8 cellular contexts compared by ENCODE assay signal in the genomic region with DNA sequence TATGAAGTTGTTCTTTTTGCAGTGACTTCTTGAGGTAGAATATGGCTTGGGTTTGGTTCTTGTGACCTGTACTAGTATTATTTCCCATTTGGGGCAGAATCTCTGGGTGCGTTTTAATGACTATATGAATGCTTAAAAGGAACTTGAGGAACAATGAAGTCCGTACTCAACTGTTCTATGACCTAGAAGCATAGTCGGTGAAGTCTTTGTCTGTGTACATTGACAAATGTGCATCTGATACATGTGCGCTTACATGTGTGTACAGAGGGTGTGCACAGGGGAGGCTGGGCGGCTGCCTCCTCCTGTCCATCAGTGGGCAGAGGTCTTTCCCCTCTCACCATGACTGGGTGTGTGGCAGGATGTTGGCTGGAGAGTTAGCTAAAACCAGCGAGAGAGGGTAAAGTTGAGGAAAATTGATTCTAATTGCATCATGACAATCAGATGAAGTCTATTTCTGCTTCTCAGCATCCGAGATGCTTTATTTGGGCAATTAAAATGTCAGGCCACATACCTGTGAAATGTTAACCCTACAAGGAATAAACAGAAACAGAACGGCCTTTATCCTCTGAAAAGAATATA. TPM values are rescaled to one million over a fixed set of nuclear protein-coding genes. Genes with fewer than 3 reads are reported as not detected.
A peak's percentile ranks its signal among the peaks of the same experiment; 100 is the strongest.
DNase-seq lines count a peak whose midpoint lies in the region; ATAC-seq, FAIRE-seq and TF ChIP-seq lines count a peak whose summit lies in the region.

No MANE protein-coding gene starts in this region.

- TF ChIP-seq CTCF in HCT116 (IDR thresholded peaks at IDR 0.05 in 2 of 3, conservative IDR thresholded peaks at IDR 0.05 in 1 of 3; ENCODE audit: borderline replicate concordance in 1 of 3, insufficient read depth in 1 of 3, low read depth in 2 of 3, low read length in 2 of 3), result no peak
- no peak for TF ChIP-seq CTCF in adrenal gland (IDR thresholded peaks at IDR 0.05)
- no peak for TF ChIP-seq CTCF in keratinocyte (optimal IDR thresholded peaks at IDR 0.05 in 1 of 3, IDR thresholded peaks at IDR 0.05 in 1 of 3, conservative IDR thresholded peaks at IDR 0.05 in 1 of 3; ENCODE audit: extremely low read depth in 1 of 3, insufficient read depth in 2 of 3, low read length in 3 of 3)
- no peak for TF ChIP-seq CTCF in GM13976 (IDR thresholded peaks at IDR 0.05; ENCODE audit: borderline replicate concordance, control extremely low read depth, extremely low read depth, insufficient read depth, missing control alignments)

- intact Hi-C loops in HCT116 (cut with micrococcal nuclease), result loop anchor here (5.0 kb wide), 4 partner anchors 277 to 1072 kb away; no protein-coding TSS in a partner anchor
- intact Hi-C loops in adrenal gland (cut with DNase I), result loop anchor here in 1 of 2 donors (10.0 kb wide), 1 partner anchor 905 kb away; no protein-coding TSS in a partner anchor

- 31 to 35% (median 35%) methylated on average over 8 of the region's 8 CpGs for WGBS in adrenal gland, 4 donors

- FAIRE-seq in keratinocyte (lab: Jason Lieb, UNC), result no peak

- RAD21 ChIA-PET in HCT116 (lab: Charles Lee; ENCODE audit: low non-redundant PET in 1 of 2, low total read pairs in 2 of 2, uncharacterized antibody in 2 of 2, unreplicated experiment in 2 of 2), result no interaction called here

- TF ChIP-seq RAD21 in HCT116 (IDR thresholded peaks at IDR 0.05; ENCODE audit: low read depth), result no peak

- peaks cover 0 to 3% of the 10 kb centered on the region in 2 donors for H3K9me3 Mint-ChIP-seq in stimulated activated naive B cell treated with anti-CD40 and anti-IgM and Interleukin-4, amounts not matched to agents 10 μg/mL and 1 μg/mL and 100 μg/mL, for 72 hours

- H3K27me3 ChIP-seq in HCT116 (ENCODE audit: insufficient read depth, low read length) (no peaks in the 10 kb centered on the region), adrenal gland (no peaks in the 10 kb centered on the region), keratinocyte (ENCODE audit: control insufficient read depth, extremely low read depth, insufficient read depth, low read length) (no peaks in the 10 kb centered on the region)

- H3K36me3 ChIP-seq in HCT116 (ENCODE audit: control insufficient read depth in 1 of 2, insufficient read depth in 2 of 2, low read length in 2 of 2) (peaks cover 0 to 10% of the 10 kb centered on the region in 2 experiments; a peak in 2 of 4 replicates), adrenal gland (replicated peaks in 1 of 2) (peaks cover 0 to 8% of the 10 kb centered on the region in 2 donors), keratinocyte (ENCODE audit: control insufficient read depth in 2 of 2, extremely low read depth in 1 of 2, insufficient read depth in 2 of 2, low read length in 2 of 2) (peaks cover 5 to 7% of the 10 kb centered on the region in 2 experiments)

- dilution Hi-C loops in keratinocyte (cut with MboI; ENCODE audit: extremely low pct_ligation_motif_present, low sequenced_read_pairs), result no loop called here

- H3K4me3 ChIP-seq in HCT116 (replicated peaks in 1 of 2; ENCODE audit: low read depth in 1 of 2, low read length in 2 of 2) (peak overlapping the region; percentile 55 to 70), adrenal gland (peak overlapping the region; percentile 10 to 83 (median 62)), keratinocyte (ENCODE audit: control insufficient read depth in 2 of 3, extremely low read depth in 1 of 3, insufficient read depth in 2 of 3, low read depth in 1 of 3, low read length in 3 of 3) (peak overlapping the region; percentile 50 to 87 (median 82))

- POLR2A ChIA-PET in HCT116 (lab: Charles Lee), result interaction anchor here (0.7 to 1.7 kb wide), 5 partner anchors 9 to 104 kb away, joined by 3 to 5 read pairs (median 5); no protein-coding TSS in a partner anchor

- H3K9ac ChIP-seq in HCT116 (ENCODE audit: low read length) (peak overlapping the region; percentile 72), keratinocyte (ENCODE audit: control insufficient read depth, extremely low read depth, insufficient read depth, low read length) (peak overlapping the region; percentile 74)

- H2AFZ ChIP-seq in HCT116 (ENCODE audit: low read depth, low read length, poor library complexity, severe bottlenecking) (no peak overlapping the region), keratinocyte (ENCODE audit: control insufficient read depth, low read length) (peak overlapping the region; percentile 76)

- no peaks in the 10 kb centered on the region for H4K20me1 ChIP-seq in HCT116 (ENCODE audit: insufficient read depth)
- H4K20me1 ChIP-seq in keratinocyte (ENCODE audit: control insufficient read depth, extremely low read depth, insufficient read depth, low read length), result no peaks in the 10 kb centered on the region

- no peak for DNase-seq in HCT116 (ENCODE audit: low read depth, low spot score)
- peak in 3 of 7 donors; percentile 15 to 27 (median 17) for DNase-seq in adrenal gland
- no peak for DNase-seq in keratinocyte (ENCODE audit: low read depth, low spot score)
- no peak for DNase-seq in stimulated activated naive B cell treated with anti-CD40 and anti-IgM and Interleukin-4, amounts not matched to agents 10 μg/mL and 1 μg/mL and 100 μg/mL, for 72 hours
- DNase-seq in GM13976 (ENCODE audit: low spot score), result no peak
- DNase-seq in activated gamma-delta T cell treated with Interleukin-2 at 50 U/mL for 16 hours, result no peak
- DNase-seq in NCI-H187 treated with DMSO at 0.1 percent for 48 hours (lab: John Stamatoyannopoulos, UW), result no peak

- TSS peak; percentile 26 for BruUV-seq in HCT116 (replicated peaks; lab: Mats Ljungman, UMichigan)

- peaks cover 88% of the 10 kb centered on the region for H3K79me2 ChIP-seq in HCT116 (ENCODE audit: insufficient read depth, low read length)
- peaks cover 68% of the 10 kb centered on the region for H3K79me2 ChIP-seq in keratinocyte (ENCODE audit: control insufficient read depth, insufficient read depth, low read length)

- no peaks in the 10 kb centered on the region for H3K9me3 ChIP-seq in HCT116 (ENCODE audit: control insufficient read depth in 1 of 2, insufficient read depth in 1 of 2, low read depth in 1 of 2, low read length in 2 of 2)
- no peaks in the 10 kb centered on the region for H3K9me3 ChIP-seq in adrenal gland (replicated peaks in 1 of 3)
- H3K9me3 ChIP-seq in keratinocyte (ENCODE audit: control insufficient read depth, low read depth, low read length), result no peaks in the 10 kb centered on the region

- peaks cover 79 to 94% of the 10 kb centered on the region in 2 donors for H3K27me3 Mint-ChIP-seq in stimulated activated naive B cell treated with anti-CD40 and anti-IgM and Interleukin-4, amounts not matched to agents 10 μg/mL and 1 μg/mL and 100 μg/mL, for 72 hours

- H3K4me1 Mint-ChIP-seq in stimulated activated naive B cell treated with anti-CD40 and anti-IgM and Interleukin-4, amounts not matched to agents 10 μg/mL and 1 μg/mL and 100 μg/mL, for 72 hours, result peaks cover 13 to 23% of the 10 kb centered on the region in 2 donors

- CTCF ChIA-PET in HCT116 (lab: Charles Lee), result interaction anchor here (0.8 to 1.3 kb wide), 3 partner anchors 408 to 916 kb away, joined by 3 to 4 read pairs (median 3); no protein-coding TSS in a partner anchor

- peaks cover 34 to 54% of the 10 kb centered on the region in 2 experiments for H3K4me1 ChIP-seq in HCT116 (ENCODE audit: control insufficient read depth in 1 of 2, insufficient read depth in 2 of 2, low read length in 2 of 2)
- H3K4me1 ChIP-seq in adrenal gland (replicated peaks in 1 of 2), result peaks cover 2 to 7% of the 10 kb centered on the region in 2 donors
- H3K4me1 ChIP-seq in keratinocyte (ENCODE audit: control insufficient read depth, extremely low read depth, insufficient read depth, low read length), result peaks cover 37% of the 10 kb centered on the region

- in situ Hi-C loops in GM13976 (cut with MboI; ENCODE audit: low sequenced_read_pairs, unreplicated experiment), result loop anchor here (25.0 kb wide), 1 partner anchor 1067 kb away; no protein-coding TSS in a partner anchor

- peaks cover 3 to 9% of the 10 kb centered on the region in 2 donors for H3K36me3 Mint-ChIP-seq in stimulated activated naive B cell treated with anti-CD40 and anti-IgM and Interleukin-4, amounts not matched to agents 10 μg/mL and 1 μg/mL and 100 μg/mL, for 72 hours

- ATAC-seq in HCT116 (no peak), HG03520 (IDR thresholded peaks at IDR 0.05; ENCODE audit: unreplicated experiment) (no peak)
- no peak for ATAC-seq in stimulated activated naive B cell treated with anti-CD40 and anti-IgM and Interleukin-4, amounts not matched to agents 10 μg/mL and 1 μg/mL and 100 μg/mL, for 72 hours (replicated peaks)

- peak overlapping the region; percentile 53 for H3K27ac Mint-ChIP-seq in stimulated activated naive B cell treated with anti-CD40 and anti-IgM and Interleukin-4, amounts not matched to agents 10 μg/mL and 1 μg/mL and 100 μg/mL, for 72 hours

- H3K27ac ChIP-seq in HCT116 (ENCODE audit: low read depth, low read length) (peak overlapping the region; percentile 75), adrenal gland (peak overlapping the region; percentile 66 to 94 (median 83)), keratinocyte (ENCODE audit: control insufficient read depth, insufficient read depth, low read length) (peak overlapping the region; percentile 72)

- H3K4me2 ChIP-seq in HCT116 (ENCODE audit: low read length), result peak overlapping the region; percentile 94
- peak overlapping the region; percentile 76 for H3K4me2 ChIP-seq in keratinocyte (ENCODE audit: control insufficient read depth, extremely low read depth, insufficient read depth, low read depth, low read length)

- no peaks in the 10 kb centered on the region for H3K9me1 ChIP-seq in keratinocyte (ENCODE audit: control insufficient read depth, extremely low read depth, insufficient read depth, low read length)

- no peaks in the 10 kb centered on the region for H3K9me2 ChIP-seq in HCT116 (ENCODE audit: insufficient read depth)

- no peak for TF ChIP-seq POLR2A in HCT116 (IDR thresholded peaks at IDR 0.05; ENCODE audit: borderline replicate concordance, extremely low read depth, insufficient read depth, insufficient read length)
- TF ChIP-seq POLR2A in adrenal gland (IDR thresholded peaks at IDR 0.05), result no peak

- peak overlapping the region in 1 of 2 donors; percentile 40 for H3K4me3 Mint-ChIP-seq in stimulated activated naive B cell treated with anti-CD40 and anti-IgM and Interleukin-4, amounts not matched to agents 10 μg/mL and 1 μg/mL and 100 μg/mL, for 72 hours

TF ChIP-seq in HCT116, 20 proteins besides CTCF, POLR2A, EP300 and RAD21 (continues in another document):
- no peak for TF ChIP-seq FOSL1 (IDR thresholded peaks at IDR 0.05; ENCODE audit: low read depth)

RNA-seq across cellular contexts. Expression of a gene that starts 1.0 kb away (rescaled TPM):
- total RNA-seq in HCT116 (2021; ENCODE audit: unreplicated experiment), result 61.4 TPM
- polyA plus RNA-seq in HCT116 (2012), result 26.9 and 28.0 TPM in 2 replicates
- total RNA-seq in adrenal gland, result 100 to 1,000 TPM in 2 of 8 donors, 10 to 100 TPM in 6; 22.3 to 113 (median 54.8) TPM
- 10 to 100 TPM; 27.3 to 67.9 (median 37.3) TPM for polyA plus RNA-seq in adrenal gland
- polyA plus RNA-seq in keratinocyte, result 19.5 to 27.2 TPM (median 20.1 TPM) in 3 replicates
- polyA plus RNA-seq in keratinocyte (2011; ENCODE audit: low read depth), result 9.7 TPM
- polyA plus RNA-seq in keratinocyte (2011; cell fraction: cytosol; rRNA removed), result 26.1 and 26.9 TPM in 2 replicates
- polyA plus RNA-seq in keratinocyte (2011; cell fraction: nucleus; rRNA removed), result 40.5 and 46.0 TPM in 2 replicates
- polyA plus RNA-seq in keratinocyte (2012; ENCODE audit: low replicate concordance), result 17.2 and 43.5 TPM in 2 replicates
- polyA minus RNA-seq in keratinocyte, result 12.0 to 19.7 TPM (median 19.2 TPM) in 3 replicates
- polyA minus RNA-seq in keratinocyte (2011; cell fraction: cytosol; rRNA and poly(A)+ RNA removed), result 38.4 TPM
- 24.0 and 24.7 TPM in 2 replicates for polyA minus RNA-seq in keratinocyte (2011; cell fraction: nucleus; rRNA and poly(A)+ RNA removed)
